ENCODE assay signal across 23 cellular contexts in the genomic region with DNA sequence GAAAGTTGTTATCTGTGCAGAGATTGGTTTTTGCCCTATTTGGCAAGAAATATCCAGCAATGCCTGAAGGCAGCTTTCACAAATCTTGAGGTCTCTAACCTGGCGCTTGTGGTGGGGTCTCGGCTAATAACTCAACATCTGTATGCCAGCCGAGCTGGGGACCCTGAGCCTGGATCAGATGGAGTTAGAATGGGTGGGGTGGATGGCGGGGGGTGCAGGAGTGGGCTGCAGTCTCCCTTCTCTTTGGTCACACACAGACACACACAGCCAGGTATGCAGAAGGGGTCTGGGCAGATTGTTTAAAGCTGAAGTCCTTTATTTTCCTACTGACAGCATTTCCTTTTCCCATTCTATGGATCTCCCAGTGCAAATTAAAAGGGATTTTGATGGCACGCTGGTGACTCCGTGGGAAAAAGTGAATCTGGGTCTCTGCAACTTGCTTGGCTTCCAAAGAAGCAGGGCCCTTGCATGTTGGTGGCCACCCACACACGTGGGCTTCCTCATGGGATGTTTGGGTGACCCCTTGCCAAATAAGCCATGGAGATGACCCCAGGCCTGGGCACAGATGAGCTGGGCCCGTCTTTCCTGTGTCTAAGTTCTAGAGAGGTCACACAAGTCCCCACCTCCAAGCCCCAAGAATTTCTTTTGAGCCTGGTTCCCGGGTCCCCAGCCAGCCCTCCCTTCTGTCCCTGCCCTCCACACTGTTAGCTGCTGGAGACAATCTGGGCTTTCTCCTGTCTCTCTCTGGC. TPM values are rescaled to one million over a fixed set of nuclear protein-coding genes. Genes with fewer than 3 reads are reported as not detected.
DNase-seq lines count a peak whose midpoint lies in the region; ATAC-seq and TF ChIP-seq lines count a peak whose summit lies in the region.
"Had no signal": no experiment of that assay in that cellular context is flagged by ENCODE, and none has a peak within 500 bp of the region (broad histone marks: within the 10 kb centered on the region; RNA-seq: fewer than 3 reads in every experiment).

No MANE protein-coding gene starts in this region.

- H3K27me3 Mint-ChIP-seq in WTC11 (ENCODE audit: low read depth) = no peaks in the 10 kb centered on the region

- no peak overlapping the region for H3K27ac Mint-ChIP-seq in WTC11
- H3K27ac Mint-ChIP-seq: activated naive CD8-positive, alpha-beta T cell treated with anti-CD3 and anti-CD28 coated beads for 36 hours had no signal

- intact Hi-C loops in heart right ventricle (cut with DNase I) = no loop called here

- peak; percentile 30 for ATAC-seq in GM19023 (IDR thresholded peaks at IDR 0.05; ENCODE audit: unreplicated experiment)
- peak; percentile 15 for ATAC-seq in GM21786 (IDR thresholded peaks at IDR 0.05; ENCODE audit: unreplicated experiment)
- ATAC-seq in HG03442 (IDR thresholded peaks at IDR 0.05; ENCODE audit: unreplicated experiment) = peak; percentile 13
- ATAC-seq in GM21367 (IDR thresholded peaks at IDR 0.05; ENCODE audit: unreplicated experiment) = no peak
- ATAC-seq in WTC11 = no peak
- ATAC-seq in heart right ventricle = no peak
- ATAC-seq: heart left ventricle, Panc1, right lobe of liver had no signal

- POLR2A ChIA-PET in WTC11 (lab: Charles Lee) = no interaction called here

- H3K4me1 Mint-ChIP-seq in WTC11 = peaks cover 8% of the 10 kb centered on the region
- H3K4me1 Mint-ChIP-seq: activated naive CD8-positive, alpha-beta T cell treated with anti-CD3 and anti-CD28 coated beads for 36 hours had no signal

- TF ChIP-seq CTCF in WTC11 (IDR thresholded peaks at IDR 0.05) (no peak), heart right ventricle (IDR thresholded peaks at IDR 0.05) (no peak)

- H3K27me3 ChIP-seq in heart right ventricle = peaks cover 0 to 53% (median 42%) of the 10 kb centered on the region in 7 donors
- H3K27me3 ChIP-seq: MG63, right lobe of liver had no signal

- no peaks in the 10 kb centered on the region for H3K9me3 Mint-ChIP-seq in WTC11
- H3K9me3 Mint-ChIP-seq: activated naive CD8-positive, alpha-beta T cell treated with anti-CD3 and anti-CD28 coated beads for 36 hours had no signal

- H3K9me3 ChIP-seq in heart right ventricle = no peaks in the 10 kb centered on the region
- H3K9me3 ChIP-seq: esophagus squamous epithelium, heart left ventricle, MG63, neutrophil, right lobe of liver had no signal

- no peaks in the 10 kb centered on the region for H3K36me3 ChIP-seq in heart right ventricle
- H3K36me3 ChIP-seq: esophagus squamous epithelium, heart left ventricle, MG63, neutrophil, right lobe of liver had no signal

- H3K4me1 ChIP-seq in heart right ventricle = peaks cover 0 to 4% (median 0%) of the 10 kb centered on the region in 9 donors
- H3K4me1 ChIP-seq: esophagus squamous epithelium, heart left ventricle, right lobe of liver had no signal

- no peak overlapping the region for H3K4me3 Mint-ChIP-seq in WTC11
- H3K4me3 Mint-ChIP-seq: activated naive CD8-positive, alpha-beta T cell treated with anti-CD3 and anti-CD28 coated beads for 36 hours had no signal

- CTCF ChIA-PET in WTC11 (lab: Charles Lee) = interaction anchor here (1.0 to 1.2 kb wide), 3 partner anchors 30 to 61 kb away, joined by 3 to 4 read pairs (median 4); no protein-coding TSS in a partner anchor

- H3K36me3 Mint-ChIP-seq in WTC11 = no peaks in the 10 kb centered on the region
- H3K36me3 Mint-ChIP-seq: activated naive CD8-positive, alpha-beta T cell treated with anti-CD3 and anti-CD28 coated beads for 36 hours had no signal

- WGBS in heart right ventricle, 2 donors = 65% methylated on average over 9 of the region's 9 CpGs

- no peak overlapping the region for H3K27ac ChIP-seq in heart right ventricle
- H3K27ac ChIP-seq: esophagus squamous epithelium, heart left ventricle, neutrophil, right lobe of liver had no signal

- no peak overlapping the region for H3K4me3 ChIP-seq in heart right ventricle
- H3K4me3 ChIP-seq: esophagus squamous epithelium, heart left ventricle, MG63, right lobe of liver had no signal

- DNase-seq in mesenteric fat pad (ENCODE audit: low spot score) (peak; percentile 60), WTC11 (ENCODE audit: low spot score) (no peak), heart right ventricle (no peak), DMS153 treated with DMSO at 0.1 percent for 48 hours (lab: John Stamatoyannopoulos, UW; ENCODE audit: unreplicated experiment) (no peak)
- DNase-seq: activated CD4-positive, alpha-beta T cell treated with anti-CD3 and anti-CD28 coated beads, Interleukin-2, amount 50 U/mL, for 48 hours; activated naive CD8-positive, alpha-beta T cell treated with anti-CD3 and anti-CD28 coated beads for 36 hours; activated T-cell treated with anti-CD3 and anti-CD28 coated beads, Interleukin-2, amount 50 U/mL, for 48 hours; esophagus squamous epithelium; heart left ventricle; mesendoderm; MG63; NCI-H2029 treated with DMSO at 0.1 percent for 48 hours; NCI-H526 treated with DMSO at 0.1 percent for 48 hours; right lobe of liver; stimulated activated CD4-positive, alpha-beta T cell treated with anti-CD3 and anti-CD28 coated beads, Interleukin-1b, Interleukin-23, amount 100 ng/mL, for 48 hours had no signal

TF ChIP-seq in WTC11, 78 proteins besides CTCF, POLR2A, EP300 and RAD21:
- TF ChIP-seq, protein P1, sequence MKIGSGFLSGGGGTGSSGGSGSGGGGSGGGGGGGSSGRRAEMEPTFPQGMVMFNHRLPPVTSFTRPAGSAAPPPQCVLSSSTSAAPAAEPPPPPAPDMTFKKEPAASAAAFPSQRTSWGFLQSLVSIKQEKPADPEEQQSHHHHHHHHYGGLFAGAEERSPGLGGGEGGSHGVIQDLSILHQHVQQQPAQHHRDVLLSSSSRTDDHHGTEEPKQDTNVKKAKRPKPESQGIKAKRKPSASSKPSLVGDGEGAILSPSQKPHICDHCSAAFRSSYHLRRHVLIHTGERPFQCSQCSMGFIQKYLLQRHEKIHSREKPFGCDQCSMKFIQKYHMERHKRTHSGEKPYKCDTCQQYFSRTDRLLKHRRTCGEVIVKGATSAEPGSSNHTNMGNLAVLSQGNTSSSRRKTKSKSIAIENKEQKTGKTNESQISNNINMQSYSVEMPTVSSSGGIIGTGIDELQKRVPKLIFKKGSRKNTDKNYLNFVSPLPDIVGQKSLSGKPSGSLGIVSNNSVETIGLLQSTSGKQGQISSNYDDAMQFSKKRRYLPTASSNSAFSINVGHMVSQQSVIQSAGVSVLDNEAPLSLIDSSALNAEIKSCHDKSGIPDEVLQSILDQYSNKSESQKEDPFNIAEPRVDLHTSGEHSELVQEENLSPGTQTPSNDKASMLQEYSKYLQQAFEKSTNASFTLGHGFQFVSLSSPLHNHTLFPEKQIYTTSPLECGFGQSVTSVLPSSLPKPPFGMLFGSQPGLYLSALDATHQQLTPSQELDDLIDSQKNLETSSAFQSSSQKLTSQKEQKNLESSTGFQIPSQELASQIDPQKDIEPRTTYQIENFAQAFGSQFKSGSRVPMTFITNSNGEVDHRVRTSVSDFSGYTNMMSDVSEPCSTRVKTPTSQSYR (CRISPR knock-in tag; IDR thresholded peaks at IDR 0.05) = no peak
- TF ChIP-seq GABPB1 (CRISPR knock-in tag; IDR thresholded peaks at IDR 0.05) = no peak
- no peak for TF ChIP-seq CREM (CRISPR knock-in tag; IDR thresholded peaks at IDR 0.05)
- TF ChIP-seq, protein P2, sequence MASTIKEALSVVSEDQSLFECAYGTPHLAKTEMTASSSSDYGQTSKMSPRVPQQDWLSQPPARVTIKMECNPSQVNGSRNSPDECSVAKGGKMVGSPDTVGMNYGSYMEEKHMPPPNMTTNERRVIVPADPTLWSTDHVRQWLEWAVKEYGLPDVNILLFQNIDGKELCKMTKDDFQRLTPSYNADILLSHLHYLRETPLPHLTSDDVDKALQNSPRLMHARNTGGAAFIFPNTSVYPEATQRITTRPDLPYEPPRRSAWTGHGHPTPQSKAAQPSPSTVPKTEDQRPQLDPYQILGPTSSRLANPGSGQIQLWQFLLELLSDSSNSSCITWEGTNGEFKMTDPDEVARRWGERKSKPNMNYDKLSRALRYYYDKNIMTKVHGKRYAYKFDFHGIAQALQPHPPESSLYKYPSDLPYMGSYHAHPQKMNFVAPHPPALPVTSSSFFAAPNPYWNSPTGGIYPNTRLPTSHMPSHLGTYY (CRISPR knock-in tag; IDR thresholded peaks at IDR 0.05) = no peak
- TF ChIP-seq, protein P3, sequence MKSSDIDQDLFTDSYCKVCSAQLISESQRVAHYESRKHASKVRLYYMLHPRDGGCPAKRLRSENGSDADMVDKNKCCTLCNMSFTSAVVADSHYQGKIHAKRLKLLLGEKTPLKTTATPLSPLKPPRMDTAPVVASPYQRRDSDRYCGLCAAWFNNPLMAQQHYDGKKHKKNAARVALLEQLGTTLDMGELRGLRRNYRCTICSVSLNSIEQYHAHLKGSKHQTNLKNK (CRISPR knock-in tag; IDR thresholded peaks at IDR 0.05) = no peak
- no peak for TF ChIP-seq GTF2I (CRISPR knock-in tag; conservative IDR thresholded peaks at IDR 0.05)
- TF ChIP-seq NFE2L1 (CRISPR knock-in tag; IDR thresholded peaks at IDR 0.05) = no peak
- no peak for TF ChIP-seq GRHL2 (CRISPR knock-in tag; IDR thresholded peaks at IDR 0.05; ENCODE audit: insufficient replicate concordance, severe bottlenecking)
- TF ChIP-seq HMGXB4 (CRISPR knock-in tag; IDR thresholded peaks at IDR 0.05) = no peak
- no peak for TF ChIP-seq ATF1 (CRISPR knock-in tag; IDR thresholded peaks at IDR 0.05)
- no peak for TF ChIP-seq SMAD4 (CRISPR knock-in tag; IDR thresholded peaks at IDR 0.05)
- no peak for TF ChIP-seq ETV6 (CRISPR knock-in tag; IDR thresholded peaks at IDR 0.05)

RNA-seq across cellular contexts. Expression of gene EMX2, which starts 40.0 kb away (rescaled TPM):
- 2.4 TPM for total RNA-seq in mesenteric fat pad
- total RNA-seq in WTC11 (2021) = not detected in 3 replicates
- total RNA-seq in heart right ventricle = under 1 TPM in 3 of 10 donors, not detected in 7; 0.15 to 0.17 (median 0.15) TPM
- under 1 TPM; 0.13 to 0.59 TPM for polyA plus RNA-seq in heart right ventricle
- total RNA-seq: activated naive CD8-positive, alpha-beta T cell treated with anti-CD3 and anti-CD28 coated beads for 36 hours; bronchial epithelial cell; right lobe of liver had no signal
- polyA plus RNA-seq: AG04450 had no signal

Comparison
In these comparisons a context has a peak if more than half of its experiments do, and no peak if none do; other contexts are left out.
1. ATAC-seq: peak in GM19023 (single experiment), GM21786 (single experiment) and HG03442 (single experiment); none in GM21367 (single experiment), WTC11 (single experiment) and heart right ventricle (0 of 8).